Comparison of ENCODE assay signal across 20 cellular contexts in the genomic region with DNA sequence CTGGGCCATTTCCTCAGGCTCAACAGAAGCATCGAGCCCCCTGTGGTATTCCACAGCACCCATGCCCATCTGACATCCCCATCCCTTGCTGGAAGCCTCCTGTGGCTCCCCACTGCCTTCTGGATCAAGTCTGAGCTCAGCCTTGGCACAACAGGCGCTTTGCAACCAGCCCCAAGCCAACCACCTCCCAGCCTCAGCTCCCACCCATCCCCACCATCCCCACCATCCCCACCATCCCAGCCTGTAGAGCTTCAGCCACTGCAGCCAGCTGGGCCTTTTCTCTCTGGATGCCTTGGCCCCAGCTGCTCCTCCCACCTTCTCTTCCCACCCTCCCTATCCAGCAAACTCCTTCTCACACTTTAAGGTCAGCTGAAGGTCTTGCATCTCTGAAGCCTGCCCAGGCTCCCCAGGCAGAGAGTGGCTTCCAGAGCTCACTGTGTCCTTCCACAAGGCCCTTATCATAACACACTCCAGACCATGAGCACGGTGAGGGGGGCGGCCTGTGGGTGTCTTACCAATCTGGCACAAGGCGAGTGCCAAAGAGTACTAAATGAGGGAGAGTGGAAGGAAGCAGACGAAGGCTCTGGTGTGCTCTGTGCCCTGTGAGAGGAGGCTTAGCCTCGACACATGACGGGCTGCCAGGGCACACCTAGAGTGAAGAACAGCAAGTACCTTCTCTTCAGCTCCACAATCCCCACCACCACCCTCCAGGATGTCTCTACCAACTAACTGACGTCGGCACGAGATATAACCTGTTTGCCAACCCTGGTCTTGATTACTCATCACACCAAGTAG. TPM values are rescaled to one million over a fixed set of nuclear protein-coding genes. Genes with fewer than 3 reads are reported as not detected.
DNase-seq lines count a peak whose midpoint lies in the region; ATAC-seq, FAIRE-seq and TF ChIP-seq lines count a peak whose summit lies in the region.
"Had no signal": no experiment of that assay in that cellular context is flagged by ENCODE, and none has a peak within 500 bp of the region (broad histone marks: within the 10 kb centered on the region; RNA-seq: fewer than 3 reads in every experiment).

No MANE protein-coding gene starts in this region.

- no peaks in the 10 kb centered on the region for H4K20me1 ChIP-seq in astrocyte (ENCODE audit: insufficient read depth, low read length)

- intact Hi-C loops in left ventricle myocardium inferior (cut with micrococcal nuclease), result no loop called here
- intact Hi-C loops in posterior vena cava (cut with DNase I), result no loop called here

- peaks cover 9% of the 10 kb centered on the region for H3K4me1 Mint-ChIP-seq in astrocyte (ENCODE audit: low read depth, unreplicated experiment)
- no peaks in the 10 kb centered on the region for H3K4me1 Mint-ChIP-seq in WTC11
- H3K4me1 Mint-ChIP-seq: brain had no signal

- peaks cover 5% of the 10 kb centered on the region for H3K79me2 ChIP-seq in astrocyte (ENCODE audit: insufficient read depth, low read length)

- peaks cover 33% of the 10 kb centered on the region for H3K36me3 ChIP-seq in BE2C
- peaks cover 4% of the 10 kb centered on the region for H3K36me3 ChIP-seq in astrocyte (ENCODE audit: insufficient read depth, low read length)
- peaks cover 72% of the 10 kb centered on the region for H3K36me3 ChIP-seq in left ventricle myocardium inferior

- no peak overlapping the region for H3K4me2 ChIP-seq in astrocyte (ENCODE audit: low read length)

- H3K27me3 ChIP-seq in BE2C, result no peaks in the 10 kb centered on the region
- no peaks in the 10 kb centered on the region for H3K27me3 ChIP-seq in astrocyte (ENCODE audit: insufficient read depth, low read length)
- no peaks in the 10 kb centered on the region for H3K27me3 ChIP-seq in left ventricle myocardium inferior (ENCODE audit: low read depth)

- H3K27ac Mint-ChIP-seq in astrocyte (ENCODE audit: unreplicated experiment) (peak overlapping the region; percentile 69), WTC11 (no peak overlapping the region; the same call in 1 of the 2 replicates)
- H3K27ac Mint-ChIP-seq: activated naive CD8-positive, alpha-beta T cell treated with anti-CD3 and anti-CD28 coated beads for 36 hours; dendritic cell treated with granulocyte-macrophage colony-stimulating factor and Interleukin-4, amounts not matched to agents 40 ng/mL and 50 ng/mL, for 4 days had no signal

- H3K36me3 Mint-ChIP-seq in astrocyte (ENCODE audit: low read depth, unreplicated experiment) (peaks cover 9% of the 10 kb centered on the region), WTC11 (no peaks in the 10 kb centered on the region)

- H3K9me3 ChIP-seq in BE2C (no peaks in the 10 kb centered on the region), astrocyte (ENCODE audit: insufficient read depth, low read depth, low read length) (no peaks in the 10 kb centered on the region), left ventricle myocardium inferior (replicated peaks) (no peaks in the 10 kb centered on the region)

- no peak for ATAC-seq in WTC11
- no peak for ATAC-seq in HG03520 (IDR thresholded peaks at IDR 0.05; ENCODE audit: unreplicated experiment)
- no peak for ATAC-seq in GM18861 (IDR thresholded peaks at IDR 0.05; ENCODE audit: unreplicated experiment)
- ATAC-seq: SK-N-SH treated with all-trans-retinoic acid at 6 μM for 48 hours had no signal

- no peak overlapping the region for H3K4me3 ChIP-seq in BE2C (ENCODE audit: low read depth, low read length)
- H3K4me3 ChIP-seq in astrocyte (ENCODE audit: insufficient read depth, low read depth, low read length), result no peak overlapping the region
- H3K4me3 ChIP-seq in left ventricle myocardium inferior, result no peak overlapping the region

- H3K9me3 Mint-ChIP-seq in astrocyte (ENCODE audit: unreplicated experiment) (no peaks in the 10 kb centered on the region), WTC11 (no peaks in the 10 kb centered on the region)
- H3K9me3 Mint-ChIP-seq: activated naive CD8-positive, alpha-beta T cell treated with anti-CD3 and anti-CD28 coated beads for 36 hours; brain; CD14-positive monocyte; dendritic cell treated with granulocyte-macrophage colony-stimulating factor and Interleukin-4, amounts not matched to agents 40 ng/mL and 50 ng/mL, for 4 days had no signal

- no peak for FAIRE-seq in astrocyte (lab: Jason Lieb, UNC)
- FAIRE-seq: D721Med, endothelial cell of umbilical vein, kidney had no signal

- CTCF ChIA-PET in WTC11 (lab: Charles Lee), result interaction anchor here (1.2 kb wide), 1 partner anchor 10 kb away, joined by 4 read pairs; no protein-coding TSS in a partner anchor

- peak overlapping the region; percentile 60 for H3K4me3 Mint-ChIP-seq in astrocyte (ENCODE audit: unreplicated experiment)
- H3K4me3 Mint-ChIP-seq in WTC11, result no peak overlapping the region
- H3K4me3 Mint-ChIP-seq: activated naive CD8-positive, alpha-beta T cell treated with anti-CD3 and anti-CD28 coated beads for 36 hours; brain; CD14-positive monocyte; dendritic cell treated with granulocyte-macrophage colony-stimulating factor and Interleukin-4, amounts not matched to agents 40 ng/mL and 50 ng/mL, for 4 days had no signal

- H3K27me3 Mint-ChIP-seq in astrocyte (ENCODE audit: low read depth, unreplicated experiment) (no peaks in the 10 kb centered on the region), WTC11 (ENCODE audit: low read depth) (no peaks in the 10 kb centered on the region; the same call in 1 of the 2 replicates)
- H3K27me3 Mint-ChIP-seq: activated naive CD8-positive, alpha-beta T cell treated with anti-CD3 and anti-CD28 coated beads for 36 hours; brain; dendritic cell treated with granulocyte-macrophage colony-stimulating factor and Interleukin-4, amounts not matched to agents 40 ng/mL and 50 ng/mL, for 4 days had no signal

- TF ChIP-seq CTCF in BE2C (IDR thresholded peaks at IDR 0.05; ENCODE audit: low read depth, low read length) (no peak), astrocyte (IDR thresholded peaks at IDR 0.05; ENCODE audit: insufficient read depth, low read depth, low read length) (no peak), left ventricle myocardium inferior (IDR thresholded peaks at IDR 0.05; ENCODE audit: borderline replicate concordance) (no peak), WTC11 (IDR thresholded peaks at IDR 0.05) (no peak)

- H2AFZ ChIP-seq in astrocyte (ENCODE audit: low read depth, low read length), result no peak overlapping the region

- H3K4me1 ChIP-seq in BE2C (peaks cover 9% of the 10 kb centered on the region; the same call in 1 of the 2 replicates), astrocyte (ENCODE audit: insufficient read depth, low read length) (no peaks in the 10 kb centered on the region), left ventricle myocardium inferior (peaks cover 36% of the 10 kb centered on the region)

- H3K27ac ChIP-seq in astrocyte (ENCODE audit: low read depth, low read length) (no peak overlapping the region), left ventricle myocardium inferior (replicated peaks) (peak overlapping the region; percentile 84)

- DNase-seq in BE2C (peak; percentile 39), astrocyte (ENCODE audit: low read depth) (no peak), left ventricle myocardium inferior (peak; percentile 69), posterior vena cava (ENCODE audit: low spot score) (peak; percentile 58), WTC11 (ENCODE audit: low spot score) (no peak), amygdala (lab: John Stamatoyannopoulos, UW) (no peak)
- DNase-seq: activated naive CD8-positive, alpha-beta T cell treated with anti-CD3 and anti-CD28 coated beads for 36 hours; kidney; NCI-H1417; NCI-H2107; NCI-H524; stimulated activated CD4-positive, alpha-beta T cell treated with anti-CD3 and anti-CD28 coated beads, Interleukin-4, amount 100 ng/mL, for 4 hours had no signal

- H3K9ac ChIP-seq in astrocyte (ENCODE audit: low read length), result no peak overlapping the region

- POLR2A ChIA-PET in WTC11 (lab: Charles Lee), result interaction anchor here (0.7 kb wide), 1 partner anchor 16 kb away, joined by 4 read pairs; no protein-coding TSS in a partner anchor

TF ChIP-seq in WTC11, 78 proteins besides CTCF, POLR2A, EP300 and RAD21 (continues in another document):
- TF ChIP-seq, protein P1, sequence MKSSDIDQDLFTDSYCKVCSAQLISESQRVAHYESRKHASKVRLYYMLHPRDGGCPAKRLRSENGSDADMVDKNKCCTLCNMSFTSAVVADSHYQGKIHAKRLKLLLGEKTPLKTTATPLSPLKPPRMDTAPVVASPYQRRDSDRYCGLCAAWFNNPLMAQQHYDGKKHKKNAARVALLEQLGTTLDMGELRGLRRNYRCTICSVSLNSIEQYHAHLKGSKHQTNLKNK (CRISPR knock-in tag; IDR thresholded peaks at IDR 0.05), result no peak
- TF ChIP-seq ZNF416 (CRISPR knock-in tag; IDR thresholded peaks at IDR 0.05) (no peak), ELF4 (CRISPR knock-in tag; IDR thresholded peaks at IDR 0.05; ENCODE audit: low read depth) (no peak), CBFB (CRISPR knock-in tag; IDR thresholded peaks at IDR 0.05; ENCODE audit: low read depth) (no peak)
- TF ChIP-seq, protein P2, sequence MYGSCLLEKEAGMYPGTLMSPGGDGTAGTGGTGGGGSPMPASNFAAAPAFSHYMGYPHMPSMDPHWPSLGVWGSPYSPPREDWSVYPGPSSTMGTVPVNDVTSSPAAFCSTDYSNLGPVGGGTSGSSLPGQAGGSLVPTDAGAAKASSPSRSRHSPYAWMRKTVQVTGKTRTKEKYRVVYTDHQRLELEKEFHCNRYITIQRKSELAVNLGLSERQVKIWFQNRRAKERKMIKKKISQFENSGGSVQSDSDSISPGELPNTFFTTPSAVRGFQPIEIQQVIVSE (CRISPR knock-in tag; IDR thresholded peaks at IDR 0.05; ENCODE audit: borderline replicate concordance), result no peak

RNA-seq across cellular contexts. Expression of a gene that starts 6.5 kb away (rescaled TPM):
- 243 TPM for polyA plus RNA-seq in BE2C (2012; ENCODE audit: insufficient read depth, insufficient read length, low read depth)
- total RNA-seq in astrocyte (103 and 108 TPM in 2 replicates), left ventricle myocardium inferior (217 TPM), posterior vena cava (10 to 100 TPM; 66.9 to 90.4 TPM), WTC11 (2021) (98.2 to 112 TPM (median 108 TPM) in 3 replicates)

RNA-seq across cellular contexts. Expression of a gene that starts 6.7 kb away (rescaled TPM):
- 206 TPM for polyA plus RNA-seq in BE2C (2012; ENCODE audit: insufficient read depth, insufficient read length, low read depth)
- total RNA-seq in astrocyte (39.3 and 46.3 TPM in 2 replicates), left ventricle myocardium inferior (19.1 TPM), posterior vena cava (10 to 100 TPM; 17.5 to 18.1 TPM), WTC11 (2021) (51.7 to 57.7 TPM (median 52.1 TPM) in 3 replicates)

RNA-seq across cellular contexts. Expression of a gene that starts 21.3 kb away (rescaled TPM):
- 264 TPM for polyA plus RNA-seq in BE2C (2012; ENCODE audit: insufficient read depth, insufficient read length, low read depth)
- total RNA-seq in astrocyte (89.2 and 117 TPM in 2 replicates), left ventricle myocardium inferior (216 TPM), posterior vena cava (100 to 1,000 TPM; 147 to 179 TPM), WTC11 (2021) (28.6 to 33.8 TPM (median 30.3 TPM) in 3 replicates)

RNA-seq across cellular contexts. Expression of a gene that starts 29.8 kb away (rescaled TPM):
- 10.4 TPM for polyA plus RNA-seq in BE2C (2012; ENCODE audit: insufficient read depth, insufficient read length, low read depth)
- total RNA-seq in astrocyte (13.2 and 14.3 TPM in 2 replicates), left ventricle myocardium inferior (6.0 TPM), posterior vena cava (10 to 100 TPM; 12.4 to 15.2 TPM), WTC11 (2021) (6.8 to 11.4 TPM (median 10.9 TPM) in 3 replicates)

RNA-seq across cellular contexts. Expression of a gene that starts 33.5 kb away (rescaled TPM):
- polyA plus RNA-seq in BE2C (2012; ENCODE audit: insufficient read depth, insufficient read length, low read depth), result 88.9 TPM
- total RNA-seq in astrocyte (163 and 164 TPM in 2 replicates), left ventricle myocardium inferior (91.6 TPM), posterior vena cava (10 to 100 TPM; 80.9 to 90.2 TPM), WTC11 (2021) (92.7 to 111 TPM (median 103 TPM) in 3 replicates)

Comparison
In these comparisons a context has a peak if more than half of its experiments do, and no peak if none do; other contexts are left out.
1. DNase-seq: peak in BE2C (single experiment), left ventricle myocardium inferior (single experiment) and posterior vena cava (single experiment); none in astrocyte (single experiment), WTC11 (single experiment) and amygdala (0 of 56).